ENCODE assay signal across 12 cellular contexts in the genomic region with DNA sequence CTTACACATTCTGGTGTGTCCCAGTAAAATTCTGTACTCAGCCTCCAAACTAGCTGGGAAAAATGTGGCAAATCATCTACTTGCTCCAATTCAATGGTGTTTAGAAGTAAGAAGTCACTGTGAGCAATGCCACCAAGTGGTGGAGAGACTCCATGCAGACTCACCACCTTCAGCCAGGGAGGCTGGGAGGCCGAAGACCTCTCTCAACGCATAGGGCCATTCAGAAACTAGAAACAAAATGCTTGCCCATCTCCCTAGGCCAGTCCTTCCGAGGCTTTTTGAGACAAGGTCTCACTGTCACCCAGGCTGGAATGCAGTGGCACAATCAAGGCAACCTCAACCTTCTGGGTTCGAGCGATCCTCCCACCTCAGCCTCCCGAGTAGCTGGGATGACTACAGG. TPM values are rescaled to one million over a fixed set of nuclear protein-coding genes. Genes with fewer than 3 reads are reported as not detected.
DNase-seq lines count a peak whose midpoint lies in the region; ATAC-seq and TF ChIP-seq lines count a peak whose summit lies in the region.
"Not testable (repeated sequence)": the region's sequence is repeated elsewhere in the genome, so short reads cannot be mapped to it uniquely, and the experiment has no call there.
"Had no signal": no experiment of that assay in that cellular context is flagged by ENCODE, and none has a peak within 500 bp of the region (broad histone marks: within the 10 kb centered on the region; RNA-seq: fewer than 3 reads in every experiment).

No MANE protein-coding gene starts in this region.

- intact Hi-C loops in activated CD8-positive, alpha-beta T cell treated with anti-CD3 and anti-CD28 coated beads for 36 hours (cut with micrococcal nuclease): not testable (repeated sequence)

- not testable (repeated sequence) for H3K9me2 ChIP-seq in OCI-LY1 (ENCODE audit: low read depth, low read length); hepatocyte (replicated peaks; ENCODE audit: insufficient read depth)

- WGBS in endodermal cell (ENCODE audit: insufficient coverage in 1 of 2, insufficient read length in 1 of 2), 2 experiments: 90 to 96% methylated on average over 2 to 6 of the region's 6 CpGs
- WGBS in hepatocyte (ENCODE audit: low lambda C conversion rate, missing lambda C conversion rate): 95% methylated on average over 6 of the region's 6 CpGs

- H3K79me2 ChIP-seq in OCI-LY1 (ENCODE audit: insufficient read depth, low read length); hepatocyte; neural progenitor cell (ENCODE audit: low read depth): not testable (repeated sequence)

- not testable (repeated sequence) for H3K4me2 ChIP-seq in OCI-LY1 (ENCODE audit: low read length); hepatocyte; neural progenitor cell

- H3K27ac Mint-ChIP-seq in activated CD8-positive, alpha-beta T cell treated with anti-CD3 and anti-CD28 coated beads for 36 hours; endodermal cell; neural progenitor cell; type B pancreatic cell: not testable (repeated sequence)

- not testable (repeated sequence) for H3K27me3 Mint-ChIP-seq in activated CD8-positive, alpha-beta T cell treated with anti-CD3 and anti-CD28 coated beads for 36 hours; endodermal cell (ENCODE audit: insufficient read depth); neural progenitor cell (ENCODE audit: insufficient read depth, low read depth); type B pancreatic cell

- not testable (repeated sequence) for H3K4me3 Mint-ChIP-seq in activated CD8-positive, alpha-beta T cell treated with anti-CD3 and anti-CD28 coated beads for 36 hours; endodermal cell; neural progenitor cell; type B pancreatic cell

- ATAC-seq in activated CD8-positive, alpha-beta T cell treated with anti-CD3 and anti-CD28 coated beads for 36 hours: not testable (repeated sequence)

- not testable (repeated sequence) for H3F3A ChIP-seq in OCI-LY1 (ENCODE audit: insufficient read depth, low read length)
- H3F3A ChIP-seq in neural progenitor cell (ENCODE audit: low read depth): peaks cover 21% of the 10 kb centered on the region

- H3K36me3 Mint-ChIP-seq in activated CD8-positive, alpha-beta T cell treated with anti-CD3 and anti-CD28 coated beads for 36 hours (ENCODE audit: low read depth); neural progenitor cell; type B pancreatic cell: not testable (repeated sequence)
- H3K36me3 Mint-ChIP-seq in endodermal cell (ENCODE audit: low read depth): peaks cover 25% of the 10 kb centered on the region

- not testable (repeated sequence) for H3K27me3 ChIP-seq in OCI-LY1 (ENCODE audit: insufficient read depth, low read length); endodermal cell (ENCODE audit: control insufficient read depth, insufficient read depth, low read length, poor library complexity, severe bottlenecking); hepatocyte; neural progenitor cell

- H3K27ac ChIP-seq in OCI-LY1 (ENCODE audit: low read depth, low read length, poor library complexity, severe bottlenecking); endodermal cell (ENCODE audit: low read depth, low read length); hepatocyte; neural progenitor cell: not testable (repeated sequence)

- H3K4me3 ChIP-seq in HFF-Myc (replicated peaks; ENCODE audit: low read depth, low read length); OCI-LY1 (ENCODE audit: low read depth, low read length, poor library complexity, severe bottlenecking); endodermal cell (ENCODE audit: low read length); hepatocyte; neural progenitor cell: not testable (repeated sequence)

- TF ChIP-seq CTCF in HFF-Myc (IDR thresholded peaks at IDR 0.05; ENCODE audit: low read depth, low read length, missing control alignments) (peak; percentile 29), OCI-LY1 (IDR thresholded peaks at IDR 0.05; ENCODE audit: low read length) (peak; percentile 32; the same call in 1 of the 2 replicates), endodermal cell (conservative IDR thresholded peaks at IDR 0.05) (peak; percentile 72), hepatocyte (IDR thresholded peaks at IDR 0.05; ENCODE audit: poor library complexity) (peak; percentile 16), neural progenitor cell (IDR thresholded peaks at IDR 0.05) (peak; percentile 53), type B pancreatic cell (conservative IDR thresholded peaks at IDR 0.05) (peak; percentile 41)
- TF ChIP-seq CTCF in activated CD8-positive, alpha-beta T cell treated with anti-CD3 and anti-CD28 coated beads for 36 hours (IDR thresholded peaks at IDR 0.05): not testable (repeated sequence)

- H3K9me3 ChIP-seq in OCI-LY1 (ENCODE audit: low read length); endodermal cell (ENCODE audit: control insufficient read depth, low read length); hepatocyte (ENCODE audit: low read depth); neural progenitor cell (ENCODE audit: low read depth): not testable (repeated sequence)

- H3K4me1 ChIP-seq in OCI-LY1 (ENCODE audit: insufficient read depth, low read length, severe bottlenecking); endodermal cell (ENCODE audit: control insufficient read depth, insufficient read depth, low read length); hepatocyte (ENCODE audit: insufficient read depth); neural progenitor cell: not testable (repeated sequence)

- not testable (repeated sequence) for H4K20me1 ChIP-seq in OCI-LY1 (ENCODE audit: insufficient read depth, low read length); hepatocyte (ENCODE audit: insufficient read depth, poor library complexity, severe bottlenecking); neural progenitor cell (ENCODE audit: low read depth)

- CTCF ChIA-PET in activated CD8-positive, alpha-beta T cell treated with anti-CD3 and anti-CD28 coated beads for 36 hours (lab: Charles Lee): interaction anchor here (0.8 kb wide), 1 partner anchor 33 kb away, joined by 5 read pairs; no protein-coding TSS in a partner anchor

- POLR2A ChIA-PET in activated CD8-positive, alpha-beta T cell treated with anti-CD3 and anti-CD28 coated beads for 36 hours (lab: Charles Lee): not testable (repeated sequence)

- DNase-seq in DMS114 treated with DMSO at 0.1 percent for 48 hours (lab: John Stamatoyannopoulos, UW; ENCODE audit: unreplicated experiment): peak; percentile 20
- not testable (repeated sequence) for DNase-seq in HFF-Myc (ENCODE audit: extremely low read depth, low read depth); hepatocyte (ENCODE audit: low spot score)
- DNase-seq in activated CD8-positive, alpha-beta T cell treated with anti-CD3 and anti-CD28 coated beads for 36 hours: peak; percentile 23
- DNase-seq in endodermal cell: peak; percentile 84
- DNase-seq in neural progenitor cell (ENCODE audit: low spot score): peak; percentile 37
- peak; percentile 43 for DNase-seq in type B pancreatic cell (ENCODE audit: extremely low spot score, unreplicated experiment)

- peaks cover 15% of the 10 kb centered on the region for H3K4me1 Mint-ChIP-seq in activated CD8-positive, alpha-beta T cell treated with anti-CD3 and anti-CD28 coated beads for 36 hours (ENCODE audit: low read depth)
- H3K4me1 Mint-ChIP-seq in endodermal cell: peaks cover 18% of the 10 kb centered on the region
- H3K4me1 Mint-ChIP-seq in neural progenitor cell: peaks cover 12% of the 10 kb centered on the region
- not testable (repeated sequence) for H3K4me1 Mint-ChIP-seq in type B pancreatic cell (ENCODE audit: unreplicated experiment)

- not testable (repeated sequence) for H3K9me3 Mint-ChIP-seq in activated CD8-positive, alpha-beta T cell treated with anti-CD3 and anti-CD28 coated beads for 36 hours; endodermal cell; neural progenitor cell; type B pancreatic cell

- H3K36me3 ChIP-seq in OCI-LY1 (ENCODE audit: insufficient read depth, low read length); hepatocyte (replicated peaks; ENCODE audit: insufficient read depth, low read depth); neural progenitor cell: not testable (repeated sequence)
- peaks cover 12% of the 10 kb centered on the region for H3K36me3 ChIP-seq in endodermal cell (ENCODE audit: control insufficient read depth, insufficient read depth, low read length)

- not testable (repeated sequence) for H3K9ac ChIP-seq in OCI-LY1 (ENCODE audit: low read length); endodermal cell (ENCODE audit: extremely low read depth, low read length, poor library complexity, severe bottlenecking); neural progenitor cell

- H2AFZ ChIP-seq in OCI-LY1 (ENCODE audit: low read length); hepatocyte; neural progenitor cell (replicated peaks): not testable (repeated sequence)

RNA-seq across cellular contexts. Expression of gene CA4, which starts 25.0 kb away (rescaled TPM):
- not detected for total RNA-seq in activated CD8-positive, alpha-beta T cell treated with anti-CD3 and anti-CD28 coated beads for 36 hours
- total RNA-seq in endodermal cell: 1 to 10 TPM; 1.5 to 3.0 TPM
- 1.5 TPM for polyA plus RNA-seq in endodermal cell (2013, experiment 1 of 2)
- 0.66 TPM for polyA plus RNA-seq in endodermal cell (2013, experiment 2 of 2)
- 1.2 and 1.9 TPM in 2 replicates for total RNA-seq in hepatocyte
- 6.1 and 9.8 TPM in 2 replicates for polyA plus RNA-seq in hepatocyte
- total RNA-seq in neural progenitor cell (ENCODE audit: low replicate concordance): 14.1 TPM in 2 replicates
- 11.4 and 21.1 TPM in 2 replicates for total RNA-seq in type B pancreatic cell (ENCODE audit: low replicate concordance)
- total RNA-seq: activated CD4-positive, alpha-beta memory T cell treated with anti-CD3 and anti-CD28 coated beads for 36 hours; H4; myocyte had no signal
- polyA plus RNA-seq: CD14-positive monocyte had no signal
